7 cellular contexts compared by ENCODE assay signal in genomic region chr11:93196816-93197382, GRCh38. TPM values are rescaled to one million over a fixed set of nuclear protein-coding genes. Genes with fewer than 3 reads are reported as not detected.
DNase-seq lines count a peak whose midpoint lies in the region; ATAC-seq and TF ChIP-seq lines count a peak whose summit lies in the region.

No MANE protein-coding gene starts in this region.

- 12% methylated on average over 13 of the region's 13 CpGs for WGBS in right lobe of liver (ENCODE audit: insufficient coverage, low coverage, low lambda C conversion rate, missing lambda C conversion rate)

- no peaks in the 10 kb centered on the region for H3K36me3 ChIP-seq in right lobe of liver
- no peaks in the 10 kb centered on the region for H3K36me3 ChIP-seq in upper lobe of right lung

- POLR2A ChIA-PET in GM10248 (lab: Yijun Ruan, JAX), result no interaction called here

- DNase-seq in GM10248 (ENCODE audit: extremely low spot score) (peak; percentile 18), astrocyte of the cerebellum (ENCODE audit: low read depth) (no peak), right lobe of liver (no peak), upper lobe of right lung (no peak), NCI-H345 (lab: John Stamatoyannopoulos, UW) (no peak)

- peak overlapping the region in 2 of 3 donors; percentile 85 to 95 for H3K27ac ChIP-seq in right lobe of liver
- peak overlapping the region; percentile 97 for H3K27ac ChIP-seq in upper lobe of right lung

- TF ChIP-seq POLR2A in right lobe of liver (IDR thresholded peaks at IDR 0.05), result no peak

- CTCF ChIA-PET in GM10248 (lab: Yijun Ruan, JAX), result interaction anchor here (0.6 to 2.1 kb wide), 4 partner anchors 16 to 572 kb away, joined by 3 to 5 read pairs (median 3); no protein-coding TSS in a partner anchor

- H3K27me3 ChIP-seq in right lobe of liver (no peaks in the 10 kb centered on the region), upper lobe of right lung (no peaks in the 10 kb centered on the region)

- H3K4me3 ChIP-seq in astrocyte of the cerebellum (ENCODE audit: low read depth, low read length), result peak overlapping the region; percentile 74
- peak overlapping the region; percentile 73 to 86 (median 84) for H3K4me3 ChIP-seq in right lobe of liver
- H3K4me3 ChIP-seq in upper lobe of right lung, result peak overlapping the region; percentile 78

- no peaks in the 10 kb centered on the region for H3K4me1 ChIP-seq in right lobe of liver
- peaks cover 8% of the 10 kb centered on the region for H3K4me1 ChIP-seq in upper lobe of right lung

- H3K9me3 ChIP-seq in right lobe of liver (no peaks in the 10 kb centered on the region), upper lobe of right lung (no peaks in the 10 kb centered on the region)

- intact Hi-C loops in right lobe of liver (cut with DNase I) (no loop called here), upper lobe of right lung (cut with DNase I) (no loop called here)

- ATAC-seq in GM19468 (IDR thresholded peaks at IDR 0.05; ENCODE audit: extremely low read depth, unreplicated experiment) (peak; percentile 3), HG03558 (IDR thresholded peaks at IDR 0.05; ENCODE audit: extremely low read depth, unreplicated experiment) (peak; percentile 1), right lobe of liver (no peak), upper lobe of right lung (no peak)

- in situ Hi-C loops in astrocyte of the cerebellum (cut with HindIII; ENCODE audit: low sequenced_read_pairs), result no loop called here

- TF ChIP-seq CTCF in GM10248 (IDR thresholded peaks at IDR 0.05; ENCODE audit: control extremely low read depth, extremely low read depth, low read depth, missing control alignments) (no peak), astrocyte of the cerebellum (IDR thresholded peaks at IDR 0.05; ENCODE audit: low read depth, low read length, missing control alignments) (peak; percentile 43), right lobe of liver (IDR thresholded peaks at IDR 0.05) (peak in 3 of 4 donors; percentile 19 to 33 (median 31)), upper lobe of right lung (IDR thresholded peaks at IDR 0.05) (peak; percentile 49)

RNA-seq across cellular contexts. Expression of gene SLC36A4, which starts 0.9 kb away (rescaled TPM):
- total RNA-seq in right lobe of liver (10 to 100 TPM in 1 of 6 experiments, 1 to 10 TPM in 5; 3.2 to 10.7 (median 6.5) TPM), upper lobe of right lung (15.8 TPM)

Comparison
In these comparisons a context has a peak if more than half of its experiments do, and no peak if none do; other contexts are left out.
1. ATAC-seq: peak in GM19468 (single experiment) and HG03558 (single experiment); none in right lobe of liver (0 of 4) and upper lobe of right lung (single experiment).
2. Peak in every context shown above with its lines, with median percentiles within 50 percentile points of each other: H3K4me3 ChIP-seq.